In the genomic region with DNA sequence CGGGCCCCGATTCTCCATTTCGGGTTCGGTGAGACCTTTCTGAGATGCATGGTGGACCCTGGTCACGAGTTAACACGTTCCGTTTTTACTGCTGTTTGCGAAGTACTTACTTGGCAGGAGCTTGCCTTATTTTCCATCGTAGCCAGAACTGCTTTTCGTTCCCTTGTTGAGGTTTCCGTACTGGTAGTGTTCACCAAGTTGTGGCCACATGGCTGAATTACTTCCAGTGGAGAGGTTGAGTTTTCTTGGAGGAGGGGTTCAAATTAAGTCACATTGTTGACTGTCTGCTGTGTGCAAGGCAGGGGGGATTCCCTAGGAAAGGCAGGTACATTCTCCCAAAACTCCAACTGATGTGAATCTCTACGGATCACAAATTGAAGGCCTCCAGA, we compare ENCODE assay signal across 8 cellular contexts. TPM values are rescaled to one million over a fixed set of nuclear protein-coding genes. Genes with fewer than 3 reads are reported as not detected.
DNase-seq lines count a peak whose midpoint lies in the region; ATAC-seq and TF ChIP-seq lines count a peak whose summit lies in the region.

No MANE protein-coding gene starts in this region.

- H3K4me1 ChIP-seq in foreskin keratinocyte, result peaks cover 6% of the 10 kb centered on the region

- ATAC-seq in T-helper 17 cell, result no peak
- ATAC-seq in foreskin keratinocyte, result no peak

- peak overlapping the region; percentile 98 for H3K4me3 Mint-ChIP-seq in T-helper 17 cell

- H3K27me3 Mint-ChIP-seq in T-helper 17 cell, result no peaks in the 10 kb centered on the region

- H3K9me3 ChIP-seq in T-helper 17 cell (ENCODE audit: control insufficient read depth, low read length, poor library complexity, severe bottlenecking), result no peaks in the 10 kb centered on the region

- H3K4me3 ChIP-seq in GM12875 (ENCODE audit: low read depth, low read length) (peak overlapping the region; percentile 52), retinal pigment epithelial cell (ENCODE audit: low read length) (peak overlapping the region; percentile 76)

- H3K27me3 ChIP-seq in foreskin keratinocyte, result no peaks in the 10 kb centered on the region

- TF ChIP-seq CTCF in GM12875 (IDR thresholded peaks at IDR 0.05; ENCODE audit: borderline replicate concordance, insufficient read depth, low read depth, low read length) (no peak), foreskin keratinocyte (conservative IDR thresholded peaks at IDR 0.05) (no peak), retinal pigment epithelial cell (conservative IDR thresholded peaks at IDR 0.05; ENCODE audit: low read depth, low read length) (no peak)

- H3K27ac ChIP-seq in foreskin keratinocyte, result peak overlapping the region; percentile 88

- DNase-seq in T-helper 17 cell (no peak), foreskin keratinocyte (no peak), retinal pigment epithelial cell (ENCODE audit: low read depth) (no peak), globus pallidus (ENCODE audit: low spot score) (no peak), OCI-M1 (lab: John Stamatoyannopoulos, UW) (no peak), NCI-H1417 treated with DMSO at 0.1 percent for 48 hours (lab: John Stamatoyannopoulos, UW) (no peak), hepatic stellate cell (ENCODE audit: low spot score) (no peak)

- H3K27ac Mint-ChIP-seq in T-helper 17 cell, result peak overlapping the region; percentile 98

- H3K4me1 Mint-ChIP-seq in T-helper 17 cell, result peaks cover 63% of the 10 kb centered on the region

- peaks cover 4% of the 10 kb centered on the region for H3K36me3 Mint-ChIP-seq in T-helper 17 cell (ENCODE audit: low read depth)

RNA-seq across cellular contexts. Expression of gene MXI1, which starts 4.0 kb away (rescaled TPM):
- 10 to 100 TPM; 43.2 to 48.8 TPM for total RNA-seq in T-helper 17 cell
- total RNA-seq in foreskin keratinocyte, result 6.8 and 8.4 TPM in 2 replicates
- 3.6 and 4.0 TPM in 2 replicates for polyA plus RNA-seq in foreskin keratinocyte
